8 cellular contexts compared by ENCODE assay signal in genomic region chr5:34486160-34486765, GRCh38.
A peak's percentile ranks its signal among the peaks of the same experiment; 100 is the strongest.
DNase-seq lines count a peak whose midpoint lies in the region; ATAC-seq and TF ChIP-seq lines count a peak whose summit lies in the region.

No MANE protein-coding gene starts in this region.

- ATAC-seq in GM18511 (IDR thresholded peaks at IDR 0.05; ENCODE audit: unreplicated experiment): peak; percentile 65

- H3K4me3 ChIP-seq in Peyer's patch (no peak overlapping the region), foreskin fibroblast (ENCODE audit: low read depth in 1 of 2, low read length in 2 of 2) (no peak overlapping the region), suprapubic skin (no peak overlapping the region)

- DNase-seq in 8988T (peak; percentile 82), LoVo (ENCODE audit: low spot score) (peak; percentile 85), Peyer's patch (peak; percentile 49 to 87 (median 80)), foreskin fibroblast (peak; percentile 80 to 94), non-pigmented ciliary epithelial cell (ENCODE audit: low read depth) (peak; percentile 70), suprapubic skin (ENCODE audit: low spot score in 2 of 2) (peak; percentile 84 to 87)
- DNase-seq in activated T-helper 1 cell treated with anti-CD3 and anti-CD28 coated beads, Interleukin-2, amount 50 U/mL, for 16 hours (ENCODE audit: low read depth in 1 of 2, low spot score in 1 of 2): peak; percentile 29 to 41

- WGBS in suprapubic skin: 19% methylated on average over 14 of the region's 14 CpGs

- H3K36me3 ChIP-seq in Peyer's patch (no peaks in the 10 kb centered on the region), suprapubic skin (no peaks in the 10 kb centered on the region)

- TF ChIP-seq CTCF in Peyer's patch (IDR thresholded peaks at IDR 0.05) (peak; percentile 42 to 87 (median 78)), foreskin fibroblast (IDR thresholded peaks at IDR 0.05; ENCODE audit: low read depth, low read length) (peak; percentile 65), suprapubic skin (IDR thresholded peaks at IDR 0.05) (peak; percentile 55 to 72)

- no peaks in the 10 kb centered on the region for H3K27me3 ChIP-seq in Peyer's patch
- no peaks in the 10 kb centered on the region for H3K27me3 ChIP-seq in suprapubic skin

- H3K27ac ChIP-seq in Peyer's patch (no peak overlapping the region), suprapubic skin (no peak overlapping the region)

- no peaks in the 10 kb centered on the region for H3K9me3 ChIP-seq in Peyer's patch
- no peaks in the 10 kb centered on the region for H3K9me3 ChIP-seq in suprapubic skin

- no peak for TF ChIP-seq EP300 in suprapubic skin (IDR thresholded peaks at IDR 0.05)

- TF ChIP-seq POLR2A in Peyer's patch (IDR thresholded peaks at IDR 0.05) (no peak), suprapubic skin (IDR thresholded peaks at IDR 0.05) (no peak)

- H3K4me1 ChIP-seq in Peyer's patch (no peaks in the 10 kb centered on the region), suprapubic skin (peaks cover 25% of the 10 kb centered on the region)

Comparison
In these comparisons a context has a peak if more than half of its experiments do, and no peak if none do; other contexts are left out.
1. DNase-seq: peak in every context shown above with its lines; median percentile 87 in foreskin fibroblast; 86 in suprapubic skin; 85 in LoVo; 82 in 8988T; 80 in Peyer's patch; 70 in non-pigmented ciliary epithelial cell; 35 in activated T-helper 1 cell treated with anti-CD3 and anti-CD28 coated beads, Interleukin-2, amount 50 U/mL, for 16 hours.